ENCODE assay signal across 21 cellular contexts in genomic region chr1:89503690-89504089, GRCh38.
"Had no signal": no experiment of that assay in that cellular context is flagged by ENCODE, and none has a peak within 500 bp of the region (broad histone marks: within the 10 kb centered on the region; RNA-seq: fewer than 3 reads in every experiment).

No MANE protein-coding gene starts in this region.

- H3K36me3 Mint-ChIP-seq: natural killer cell had no signal

- DNase-seq: effector CD8-positive, alpha-beta T cell; endodermal cell; foreskin fibroblast; gastrocnemius medialis; head of caudate nucleus; natural killer cell; occipital lobe; ovary; posterior cingulate gyrus; retina; right lobe of liver; small intestine; stimulated activated CD4-positive, alpha-beta T cell treated with anti-CD3 and anti-CD28 coated beads, Interleukin-15, amount 100 ng/mL, for 24 hours; stimulated activated CD4-positive, alpha-beta T cell treated with anti-CD3 and anti-CD28 coated beads, Interleukin-2, amount 100 ng/mL, for 48 hours; stimulated activated naive B cell treated with anti-CD40 and anti-IgM and Interleukin-4, amounts not matched to agents 10 μg/mL and 1 μg/mL and 100 μg/mL, for 72 hours; upper lobe of left lung had no signal

- ATAC-seq: esophagus mucosa; gastrocnemius medialis; natural killer cell; right lobe of liver; stimulated activated naive B cell treated with anti-CD40 and anti-IgM and Interleukin-4, amounts not matched to agents 10 μg/mL and 1 μg/mL and 100 μg/mL, for 72 hours had no signal

- H3K4me1 Mint-ChIP-seq: endodermal cell; memory B cell; natural killer cell; stimulated activated naive B cell treated with anti-CD40 and anti-IgM and Interleukin-4, amounts not matched to agents 10 μg/mL and 1 μg/mL and 100 μg/mL, for 72 hours had no signal

- H3K9me3 ChIP-seq: gastrocnemius medialis, ovary, right lobe of liver, thoracic aorta, upper lobe of left lung had no signal

- H3K27ac Mint-ChIP-seq: dendritic cell treated with granulocyte-macrophage colony-stimulating factor and Interleukin-4, amounts not matched to agents 40 ng/mL and 50 ng/mL, for 4 days; endodermal cell; memory B cell; natural killer cell; stimulated activated naive B cell treated with anti-CD40 and anti-IgM and Interleukin-4, amounts not matched to agents 10 μg/mL and 1 μg/mL and 100 μg/mL, for 72 hours; stimulated activated naive CD8-positive, alpha-beta T cell treated with anti-CD3 and anti-CD28 coated beads, Interleukin-15, Interleukin-2, amounts not matched to agents 100 ng/mL and 50 ng/mL, for 24 hours had no signal

- H3K27me3 Mint-ChIP-seq: dendritic cell treated with granulocyte-macrophage colony-stimulating factor and Interleukin-4, amounts not matched to agents 40 ng/mL and 50 ng/mL, for 4 days; stimulated activated naive B cell treated with anti-CD40 and anti-IgM and Interleukin-4, amounts not matched to agents 10 μg/mL and 1 μg/mL and 100 μg/mL, for 72 hours had no signal

- H3K4me3 Mint-ChIP-seq: dendritic cell treated with granulocyte-macrophage colony-stimulating factor and Interleukin-4, amounts not matched to agents 40 ng/mL and 50 ng/mL, for 4 days; endodermal cell; memory B cell; natural killer cell; stimulated activated naive B cell treated with anti-CD40 and anti-IgM and Interleukin-4, amounts not matched to agents 10 μg/mL and 1 μg/mL and 100 μg/mL, for 72 hours; stimulated activated naive CD8-positive, alpha-beta T cell treated with anti-CD3 and anti-CD28 coated beads, Interleukin-15, Interleukin-2, amounts not matched to agents 100 ng/mL and 50 ng/mL, for 24 hours had no signal
